ENCODE assay signal across 13 cellular contexts in genomic region chr12:78210894-78211302, GRCh38.
A peak's percentile ranks its signal among the peaks of the same experiment; 100 is the strongest.
DNase-seq lines count a peak whose midpoint lies in the region; ATAC-seq, FAIRE-seq and TF ChIP-seq lines count a peak whose summit lies in the region.
"Had no signal": no experiment of that assay in that cellular context is flagged by ENCODE, and none has a peak within 500 bp of the region (broad histone marks: within the 10 kb centered on the region; RNA-seq: fewer than 3 reads in every experiment).

No MANE protein-coding gene starts in this region.

- DNase-seq in HTR-8/SVneo (ENCODE audit: insufficient read length, low spot score) (peak; percentile 3), adipocyte (ENCODE audit: low read depth) (peak; percentile 74), kidney glomerular epithelial cell (lab: John Stamatoyannopoulos, UW) (peak; percentile 82), stomach (no peak)
- DNase-seq: activated naive CD4-positive, alpha-beta T cell treated with Interleukin-2 at 50 U/mL for 16 hours; GF-D8; T-cell; testis had no signal

- no peak for FAIRE-seq in HTR-8/SVneo (lab: Jason Lieb, UNC)

- no peaks in the 10 kb centered on the region for H3K9me3 ChIP-seq in BLaER1 treated with 17β-estradiol and CSF1 and Interleukin-3, amounts not matched to agents 10 nM and 100 nM (replicated peaks in 1 of 11)
- no peaks in the 10 kb centered on the region for H3K9me3 ChIP-seq in adipocyte (ENCODE audit: control insufficient read depth, low read length)
- H3K9me3 ChIP-seq in stomach, result no peaks in the 10 kb centered on the region
- H3K9me3 ChIP-seq: testis had no signal

- H4K20me1 ChIP-seq in BLaER1 treated with 17β-estradiol and CSF1 and Interleukin-3, amounts not matched to agents 10 nM and 100 nM, result no peaks in the 10 kb centered on the region

- peaks cover 0 to 22% (median 8%) of the 10 kb centered on the region in 10 experiments; a peak in 13 of 20 replicates for H3K4me1 ChIP-seq in BLaER1 treated with 17β-estradiol and CSF1 and Interleukin-3, amounts not matched to agents 10 nM and 100 nM
- H3K4me1 ChIP-seq in adipocyte (ENCODE audit: control insufficient read depth, insufficient read depth, low read length), result peaks cover 24% of the 10 kb centered on the region
- H3K4me1 ChIP-seq in stomach, result no peaks in the 10 kb centered on the region
- H3K4me1 ChIP-seq: testis had no signal

- peak overlapping the region in 9 of 11 experiments; percentile 0 to 33 (median 24); a peak in 10 of 22 replicates for H3K4me2 ChIP-seq in BLaER1 treated with 17β-estradiol and CSF1 and Interleukin-3, amounts not matched to agents 10 nM and 100 nM

- no peaks in the 10 kb centered on the region for H3K27me3 ChIP-seq in BLaER1 treated with 17β-estradiol and CSF1 and Interleukin-3, amounts not matched to agents 10 nM and 100 nM
- H3K27me3 ChIP-seq in adipocyte (replicated peaks; ENCODE audit: control insufficient read depth, insufficient read depth, low read length), result no peaks in the 10 kb centered on the region
- no peaks in the 10 kb centered on the region for H3K27me3 ChIP-seq in stomach
- H3K27me3 ChIP-seq: testis had no signal

- no peak overlapping the region for H3K4me3 ChIP-seq in BLaER1 treated with 17β-estradiol and CSF1 and Interleukin-3, amounts not matched to agents 10 nM and 100 nM
- no peak overlapping the region for H3K4me3 ChIP-seq in adipocyte (ENCODE audit: low read length)
- H3K4me3 ChIP-seq in stomach, result no peak overlapping the region
- H3K4me3 ChIP-seq: skin epidermis, testis had no signal

- no peak for TF ChIP-seq POLR2A in stomach (IDR thresholded peaks at IDR 0.05)

- intact Hi-C loops in stomach (cut with DNase I; ENCODE audit: low total_unique reads), result no loop called here

- H3K9ac ChIP-seq in BLaER1 treated with 17β-estradiol and CSF1 and Interleukin-3, amounts not matched to agents 10 nM and 100 nM, result no peak overlapping the region
- H3K9ac ChIP-seq in adipocyte (ENCODE audit: low read length), result no peak overlapping the region

- WGBS in stomach, 5 donors, result 68 to 74% (median 72%) methylated on average over 4 of the region's 4 CpGs

- peak overlapping the region in 1 of 11 experiments; percentile 21; a peak in 1 of 22 replicates for H3K27ac ChIP-seq in BLaER1 treated with 17β-estradiol and CSF1 and Interleukin-3, amounts not matched to agents 10 nM and 100 nM
- no peak overlapping the region for H3K27ac ChIP-seq in stomach
- H3K27ac ChIP-seq: testis had no signal

- no peaks in the 10 kb centered on the region for H3K36me3 ChIP-seq in BLaER1 treated with 17β-estradiol and CSF1 and Interleukin-3, amounts not matched to agents 10 nM and 100 nM
- H3K36me3 ChIP-seq in adipocyte (ENCODE audit: control insufficient read depth, insufficient read depth, low read length, severe bottlenecking) (peaks cover 33% of the 10 kb centered on the region), stomach (no peaks in the 10 kb centered on the region)

- TF ChIP-seq CTCF in stomach (IDR thresholded peaks at IDR 0.05), result no peak

- no peak for TF ChIP-seq EP300 in stomach (IDR thresholded peaks at IDR 0.05)

- ATAC-seq in HG03196 (IDR thresholded peaks at IDR 0.05; ENCODE audit: unreplicated experiment) (no peak), GM19467 (IDR thresholded peaks at IDR 0.05; ENCODE audit: unreplicated experiment) (no peak), GM18907 (IDR thresholded peaks at IDR 0.05; ENCODE audit: unreplicated experiment) (no peak)
- ATAC-seq: T-cell had no signal
